Comparison of ENCODE assay signal across 24 cellular contexts in the genomic region with DNA sequence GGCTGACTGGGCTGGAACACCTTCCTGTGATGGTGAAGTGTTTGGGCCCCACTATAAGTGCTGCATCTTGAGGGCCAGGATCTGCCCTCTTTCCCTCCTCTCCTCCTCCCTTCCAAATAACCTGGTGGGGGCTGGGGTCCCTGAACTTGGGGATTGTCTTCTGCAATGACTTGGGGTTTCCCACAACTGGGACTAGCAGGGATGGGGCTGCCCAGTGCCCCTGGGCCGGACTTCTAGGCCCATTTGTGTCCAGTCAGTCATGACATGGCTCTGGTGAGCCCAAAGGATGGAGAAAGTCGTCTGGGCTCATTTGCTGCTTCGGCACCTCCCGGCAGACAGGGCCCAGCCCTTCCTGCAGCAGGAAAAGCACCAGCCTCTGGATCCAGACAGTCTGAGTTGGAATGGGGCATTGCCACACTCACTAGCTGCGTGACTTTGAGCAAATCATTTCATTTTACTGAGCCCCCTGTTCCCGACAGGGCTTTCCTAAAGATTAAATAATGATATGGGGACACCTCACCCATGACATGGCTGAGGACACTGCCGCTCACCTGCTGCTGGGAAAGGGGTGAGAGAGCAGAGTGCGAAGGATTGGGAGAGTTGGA.
"Had no signal": no experiment of that assay in that cellular context is flagged by ENCODE, and none has a peak within 500 bp of the region (broad histone marks: within the 10 kb centered on the region; RNA-seq: fewer than 3 reads in every experiment).

No MANE protein-coding gene starts in this region.

- H3K4me3 ChIP-seq: body of pancreas, hepatocyte, stomach, suprapubic skin, transverse colon had no signal

- H3K27ac ChIP-seq: parathyroid adenoma, suprapubic skin had no signal

- H3K9me3 ChIP-seq: body of pancreas, stomach, suprapubic skin, transverse colon had no signal

- ATAC-seq: activated CD4-positive, CD25-positive, alpha-beta regulatory T cell treated with anti-CD3 and anti-CD28 coated beads, Interleukin-2, amount 50 U/mL, for 24 hours; body of pancreas; left lobe of liver; natural killer cell; stimulated activated memory B cell treated with anti-CD40 and anti-IgM and Interleukin-4, amounts not matched to agents 10 μg/mL and 1 μg/mL and 100 μg/mL, for 72 hours had no signal

- H3K27ac Mint-ChIP-seq: activated CD4-positive, alpha-beta memory T cell treated with anti-CD3 and anti-CD28 coated beads, Interleukin-2, amount 10 ng/mL, durations not matched to agents 7 days and 5 days; activated CD4-positive, alpha-beta T cell treated with anti-CD3 and anti-CD28 coated beads, Interleukin-2, amount 10 ng/mL, durations not matched to agents 24 days and 14 days; activated naive CD4-positive, alpha-beta T cell treated with anti-CD3 and anti-CD28 coated beads, Interleukin-2, amount 10 ng/mL, durations not matched to agents 7 days and 5 days; dendritic cell treated with granulocyte-macrophage colony-stimulating factor and Interleukin-4, amounts not matched to agents 40 ng/mL and 50 ng/mL, for 4 days; immature natural killer cell; natural killer cell; stimulated activated memory B cell treated with anti-CD40 and anti-IgM and Interleukin-4, amounts not matched to agents 10 μg/mL and 1 μg/mL and 100 μg/mL, for 72 hours had no signal

- H2AFZ ChIP-seq: hepatocyte, parathyroid adenoma had no signal

- H3K4me1 Mint-ChIP-seq: activated CD4-positive, alpha-beta memory T cell treated with anti-CD3 and anti-CD28 coated beads, Interleukin-2, amount 10 ng/mL, durations not matched to agents 7 days and 5 days; activated naive CD4-positive, alpha-beta T cell treated with anti-CD3 and anti-CD28 coated beads, Interleukin-2, amount 10 ng/mL, durations not matched to agents 7 days and 5 days; immature natural killer cell had no signal

- H3K9ac ChIP-seq: parathyroid adenoma had no signal

- H3K4me1 ChIP-seq: parathyroid adenoma had no signal

- DNase-seq: activated CD4-positive, alpha-beta memory T cell treated with anti-CD3 and anti-CD28 coated beads, Interleukin-2, amount 10 ng/mL, durations not matched to agents 7 days and 5 days; activated CD4-positive, alpha-beta T cell treated with anti-CD3 and anti-CD28 coated beads, Interleukin-2, amount 10 ng/mL, durations not matched to agents 24 days and 14 days; activated effector memory CD4-positive, alpha-beta T cell treated with anti-CD3 and anti-CD28 coated beads, Interleukin-2, amount 50 U/mL, for 16 hours; activated naive CD4-positive, alpha-beta T cell treated with anti-CD3 and anti-CD28 coated beads, Interleukin-2, amount 10 ng/mL, durations not matched to agents 7 days and 5 days; activated T-cell treated with anti-CD3 and anti-CD28 coated beads for 4 hours; anterior cingulate cortex; body of pancreas; effector CD8-positive, alpha-beta T cell; foreskin melanocyte; glutamatergic neuron; immature natural killer cell; midbrain; natural killer cell; right cardiac atrium; stimulated activated CD4-positive, alpha-beta T cell treated with anti-CD3 and anti-CD28 coated beads, Interleukin-2, amount 100 ng/mL, for 24 hours; stomach; transverse colon had no signal

- H3K36me3 ChIP-seq: transverse colon had no signal

- H3K9me3 Mint-ChIP-seq: activated CD4-positive, alpha-beta memory T cell treated with anti-CD3 and anti-CD28 coated beads, Interleukin-2, amount 10 ng/mL, durations not matched to agents 7 days and 5 days; activated CD4-positive, alpha-beta T cell treated with anti-CD3 and anti-CD28 coated beads, Interleukin-2, amount 10 ng/mL, durations not matched to agents 24 days and 14 days; activated naive CD4-positive, alpha-beta T cell treated with anti-CD3 and anti-CD28 coated beads, Interleukin-2, amount 10 ng/mL, durations not matched to agents 7 days and 5 days; dendritic cell treated with granulocyte-macrophage colony-stimulating factor and Interleukin-4, amounts not matched to agents 40 ng/mL and 50 ng/mL, for 4 days; immature natural killer cell; natural killer cell; stimulated activated memory B cell treated with anti-CD40 and anti-IgM and Interleukin-4, amounts not matched to agents 10 μg/mL and 1 μg/mL and 100 μg/mL, for 72 hours had no signal

- H3K27me3 Mint-ChIP-seq: activated CD4-positive, alpha-beta memory T cell treated with anti-CD3 and anti-CD28 coated beads, Interleukin-2, amount 10 ng/mL, durations not matched to agents 7 days and 5 days; activated CD4-positive, alpha-beta T cell treated with anti-CD3 and anti-CD28 coated beads, Interleukin-2, amount 10 ng/mL, durations not matched to agents 24 days and 14 days; activated naive CD4-positive, alpha-beta T cell treated with anti-CD3 and anti-CD28 coated beads, Interleukin-2, amount 10 ng/mL, durations not matched to agents 7 days and 5 days; dendritic cell treated with granulocyte-macrophage colony-stimulating factor and Interleukin-4, amounts not matched to agents 40 ng/mL and 50 ng/mL, for 4 days; stimulated activated memory B cell treated with anti-CD40 and anti-IgM and Interleukin-4, amounts not matched to agents 10 μg/mL and 1 μg/mL and 100 μg/mL, for 72 hours had no signal

- H3K79me2 ChIP-seq: hepatocyte, parathyroid adenoma had no signal

- H3K4me2 ChIP-seq: hepatocyte had no signal

- H3K4me3 Mint-ChIP-seq: activated CD4-positive, alpha-beta memory T cell treated with anti-CD3 and anti-CD28 coated beads, Interleukin-2, amount 10 ng/mL, durations not matched to agents 7 days and 5 days; activated CD4-positive, alpha-beta T cell treated with anti-CD3 and anti-CD28 coated beads, Interleukin-2, amount 10 ng/mL, durations not matched to agents 24 days and 14 days; activated naive CD4-positive, alpha-beta T cell treated with anti-CD3 and anti-CD28 coated beads, Interleukin-2, amount 10 ng/mL, durations not matched to agents 7 days and 5 days; dendritic cell treated with granulocyte-macrophage colony-stimulating factor and Interleukin-4, amounts not matched to agents 40 ng/mL and 50 ng/mL, for 4 days; immature natural killer cell; natural killer cell; stimulated activated memory B cell treated with anti-CD40 and anti-IgM and Interleukin-4, amounts not matched to agents 10 μg/mL and 1 μg/mL and 100 μg/mL, for 72 hours had no signal

- H3K27me3 ChIP-seq: body of pancreas, hepatocyte, stomach, suprapubic skin, transverse colon had no signal

- H3K36me3 Mint-ChIP-seq: activated naive CD4-positive, alpha-beta T cell treated with anti-CD3 and anti-CD28 coated beads, Interleukin-2, amount 10 ng/mL, durations not matched to agents 7 days and 5 days; natural killer cell had no signal
